ENCODE assay signal across 8 cellular contexts in genomic region chr16:73058616-73059409, GRCh38. TPM values are rescaled to one million over a fixed set of nuclear protein-coding genes. Genes with fewer than 3 reads are reported as not detected.
DNase-seq lines count a peak whose midpoint lies in the region; ATAC-seq and TF ChIP-seq lines count a peak whose summit lies in the region.

No MANE protein-coding gene starts in this region.

- peaks cover 44% of the 10 kb centered on the region for H3K4me1 Mint-ChIP-seq in brain

- H3K27ac Mint-ChIP-seq in brain: peak overlapping the region; percentile 80 to 99 (median 96)

- no peaks in the 10 kb centered on the region for H3K36me3 Mint-ChIP-seq in brain

- peaks cover 0 to 2% (median 0%) of the 10 kb centered on the region in 5 experiments for H3K9me3 Mint-ChIP-seq in brain

- H3K27me3 Mint-ChIP-seq in brain: peaks cover 65% of the 10 kb centered on the region

- DNase-seq in AG04449 (ENCODE audit: low read depth, low spot score): no peak
- peak; percentile 84 for DNase-seq in NCI-H69 (lab: John Stamatoyannopoulos, UW)
- DNase-seq in kidney tubule cell (ENCODE audit: low spot score): peak; percentile 58
- peak; percentile 34 for DNase-seq in stimulated activated naive CD8-positive, alpha-beta T cell treated with anti-CD3 and anti-CD28 coated beads, Interleukin-15, Interleukin-2, amounts not matched to agents 100 U/mL and 50 U/mL, for 24 hours
- no peak for DNase-seq in CD1c-positive myeloid dendritic cell (ENCODE audit: extremely low spot score)

- no peak for TF ChIP-seq CTCF in AG04449 (IDR thresholded peaks at IDR 0.05; ENCODE audit: insufficient read depth, low read length, missing control alignments)
- TF ChIP-seq CTCF in brain (conservative IDR thresholded peaks at IDR 0.05): no peak

- CTCF ChIA-PET in AG04449 (lab: Yijun Ruan, JAX): interaction anchor here (1.0 to 1.5 kb wide), 2 partner anchors 226 to 558 kb away, joined by 3 to 5 read pairs; no protein-coding TSS in a partner anchor

- peak overlapping the region; percentile 86 to 96 (median 91) for H3K4me3 Mint-ChIP-seq in brain

- peak overlapping the region; percentile 65 for H3K4me3 ChIP-seq in AG04449 (ENCODE audit: low read depth, low read length)

- ATAC-seq in GM18502 (IDR thresholded peaks at IDR 0.05; ENCODE audit: poor library complexity, unreplicated experiment): peak; percentile 33
- peak; percentile 28 for ATAC-seq in HG02970 (IDR thresholded peaks at IDR 0.05; ENCODE audit: low FRiP score, unreplicated experiment)
- ATAC-seq in stimulated activated naive CD8-positive, alpha-beta T cell treated with anti-CD3 and anti-CD28 coated beads, Interleukin-15, Interleukin-2, amounts not matched to agents 100 U/mL and 50 U/mL, for 24 hours: no peak

- POLR2A ChIA-PET in AG04449 (lab: Yijun Ruan, JAX): no interaction called here

RNA-seq across cellular contexts. Expression of gene ZFHX3, which starts 10.9 kb away (rescaled TPM):
- polyA plus RNA-seq in brain (ENCODE audit: insufficient read depth, low read depth, low replicate concordance): 7.6 TPM

Comparison
In these comparisons a context has a peak if more than half of its experiments do, and no peak if none do; other contexts are left out.
1. DNase-seq: peak in NCI-H69 (single experiment), kidney tubule cell (single experiment) and stimulated activated naive CD8-positive, alpha-beta T cell treated with anti-CD3 and anti-CD28 coated beads, Interleukin-15, Interleukin-2, amounts not matched to agents 100 U/mL and 50 U/mL, for 24 hours (single experiment); none in AG04449 (single experiment) and CD1c-positive myeloid dendritic cell (single experiment).